ENCODE assay signal across 20 cellular contexts in genomic region chr18:50111398-50111797, GRCh38.
DNase-seq lines count a peak whose midpoint lies in the region; ATAC-seq and TF ChIP-seq lines count a peak whose summit lies in the region.
"Had no signal": no experiment of that assay in that cellular context is flagged by ENCODE, and none has a peak within 500 bp of the region (broad histone marks: within the 10 kb centered on the region; RNA-seq: fewer than 3 reads in every experiment).

No MANE protein-coding gene starts in this region.

- peak; percentile 6 for TF ChIP-seq CTCF in GM13977 (IDR thresholded peaks at IDR 0.05; ENCODE audit: extremely low read depth, insufficient read depth, missing control alignments)
- peak; percentile 32 for TF ChIP-seq CTCF in hepatocyte (IDR thresholded peaks at IDR 0.05; ENCODE audit: poor library complexity)

- no peaks in the 10 kb centered on the region for H3K9me3 ChIP-seq in hepatocyte (ENCODE audit: low read depth)
- H3K9me3 ChIP-seq: suprapubic skin had no signal

- no peak overlapping the region for H3K27ac ChIP-seq in hepatocyte
- H3K27ac ChIP-seq: epithelial cell of prostate, suprapubic skin had no signal

- H3K4me3 Mint-ChIP-seq in activated CD4-positive, alpha-beta memory T cell treated with anti-CD3 and anti-CD28 coated beads for 36 hours: no peak overlapping the region
- H3K4me3 Mint-ChIP-seq: activated CD8-positive, alpha-beta T cell treated with anti-CD3 and anti-CD28 coated beads for 36 hours; activated T-cell treated with anti-CD3 and anti-CD28 coated beads, Interleukin-2, amount 50 U/mL, for 4 hours; brain; dendritic cell treated with granulocyte-macrophage colony-stimulating factor and Interleukin-4, amounts not matched to agents 40 ng/mL and 50 ng/mL, for 4 days; natural killer cell had no signal

- peaks cover 14% of the 10 kb centered on the region for H3K27me3 Mint-ChIP-seq in activated CD4-positive, alpha-beta memory T cell treated with anti-CD3 and anti-CD28 coated beads for 36 hours

- H3K9me2 ChIP-seq in hepatocyte (replicated peaks; ENCODE audit: insufficient read depth): no peaks in the 10 kb centered on the region

- CTCF ChIA-PET in activated CD4-positive, alpha-beta memory T cell treated with anti-CD3 and anti-CD28 coated beads for 36 hours (lab: Charles Lee): no interaction called here

- no peaks in the 10 kb centered on the region for H3K9me3 Mint-ChIP-seq in activated CD4-positive, alpha-beta memory T cell treated with anti-CD3 and anti-CD28 coated beads for 36 hours
- H3K9me3 Mint-ChIP-seq: activated CD8-positive, alpha-beta T cell treated with anti-CD3 and anti-CD28 coated beads for 36 hours; activated naive CD4-positive, alpha-beta T cell treated with anti-CD3 and anti-CD28 coated beads, Interleukin-2, amount 50 U/mL, for 72 hours; activated T-cell treated with anti-CD3 and anti-CD28 coated beads, Interleukin-2, amount 50 U/mL, for 4 hours; brain; dendritic cell treated with granulocyte-macrophage colony-stimulating factor and Interleukin-4, amounts not matched to agents 40 ng/mL and 50 ng/mL, for 4 days; natural killer cell had no signal

- H3K36me3 Mint-ChIP-seq in activated CD4-positive, alpha-beta memory T cell treated with anti-CD3 and anti-CD28 coated beads for 36 hours: no peaks in the 10 kb centered on the region
- H3K36me3 Mint-ChIP-seq: activated naive CD4-positive, alpha-beta T cell treated with anti-CD3 and anti-CD28 coated beads, Interleukin-2, amount 50 U/mL, for 72 hours; brain; natural killer cell had no signal

- H3K36me3 ChIP-seq in hepatocyte (replicated peaks; ENCODE audit: insufficient read depth, low read depth): no peaks in the 10 kb centered on the region
- H3K36me3 ChIP-seq: suprapubic skin had no signal

- no peak overlapping the region for H3K27ac Mint-ChIP-seq in activated CD4-positive, alpha-beta memory T cell treated with anti-CD3 and anti-CD28 coated beads for 36 hours
- H3K27ac Mint-ChIP-seq: activated CD8-positive, alpha-beta T cell treated with anti-CD3 and anti-CD28 coated beads for 36 hours; activated naive CD4-positive, alpha-beta T cell treated with anti-CD3 and anti-CD28 coated beads, Interleukin-2, amount 50 U/mL, for 72 hours; brain; dendritic cell treated with granulocyte-macrophage colony-stimulating factor and Interleukin-4, amounts not matched to agents 40 ng/mL and 50 ng/mL, for 4 days; natural killer cell had no signal

- POLR2A ChIA-PET in activated CD4-positive, alpha-beta memory T cell treated with anti-CD3 and anti-CD28 coated beads for 36 hours (lab: Charles Lee): no interaction called here

- peak; percentile 31 for DNase-seq in COR-L47 (lab: John Stamatoyannopoulos, UW)
- peak; percentile 21 for DNase-seq in GM13977 (ENCODE audit: low spot score)
- DNase-seq in OCI-M1 (lab: John Stamatoyannopoulos, UW): peak; percentile 8
- DNase-seq in hepatocyte (ENCODE audit: low spot score): no peak
- DNase-seq in amniotic stem cell (lab: John Stamatoyannopoulos, UW): no peak
- DNase-seq in T-helper 2 cell: no peak
- DNase-seq in activated CD4-positive, alpha-beta memory T cell treated with anti-CD3 and anti-CD28 coated beads for 36 hours: no peak
- DNase-seq in left cardiac atrium: no peak
- DNase-seq: activated CD8-positive, alpha-beta T cell treated with anti-CD3 and anti-CD28 coated beads for 36 hours; activated T-cell treated with anti-CD3 and anti-CD28 coated beads, Interleukin-2, amount 50 U/mL, for 4 hours; natural killer cell; NCI-H1930; NCI-H526; SW 1271 had no signal

- no peak for ATAC-seq in left cardiac atrium
- ATAC-seq: activated CD8-positive, alpha-beta T cell treated with anti-CD3 and anti-CD28 coated beads for 36 hours; activated naive CD4-positive, alpha-beta T cell treated with anti-CD3 and anti-CD28 coated beads, Interleukin-2, amount 50 U/mL, for 72 hours; activated T-cell treated with anti-CD3 and anti-CD28 coated beads, Interleukin-2, amount 50 U/mL, for 4 hours; natural killer cell had no signal

- H3K4me3 ChIP-seq in hepatocyte: no peak overlapping the region
- H3K4me3 ChIP-seq: smooth muscle cell, suprapubic skin had no signal

- in situ Hi-C loops in GM13977 (cut with MboI; ENCODE audit: low pct_unique_long_range_greater_than_20kb, low sequenced_read_pairs, unreplicated experiment): no loop called here

- H3K4me1 ChIP-seq in hepatocyte (ENCODE audit: insufficient read depth): peaks cover 4% of the 10 kb centered on the region
- H3K4me1 ChIP-seq: suprapubic skin had no signal

- no peak overlapping the region for H2AFZ ChIP-seq in hepatocyte

- intact Hi-C loops in activated CD4-positive, alpha-beta memory T cell treated with anti-CD3 and anti-CD28 coated beads for 36 hours (cut with micrococcal nuclease): no loop called here
- intact Hi-C loops in left cardiac atrium (cut with DNase I): no loop called here

- H4K20me1 ChIP-seq in hepatocyte (ENCODE audit: insufficient read depth, poor library complexity, severe bottlenecking): no peaks in the 10 kb centered on the region

- H3K27me3 ChIP-seq in hepatocyte: no peaks in the 10 kb centered on the region
- H3K27me3 ChIP-seq: suprapubic skin had no signal

- H3K4me1 Mint-ChIP-seq in activated CD4-positive, alpha-beta memory T cell treated with anti-CD3 and anti-CD28 coated beads for 36 hours (ENCODE audit: low read depth): no peaks in the 10 kb centered on the region
- H3K4me1 Mint-ChIP-seq: brain, natural killer cell had no signal

- H3K4me2 ChIP-seq in hepatocyte: no peak overlapping the region
- H3K4me2 ChIP-seq: smooth muscle cell had no signal

- 40% methylated on average over 1 of the region's 1 CpG for WGBS in hepatocyte (ENCODE audit: low lambda C conversion rate, missing lambda C conversion rate)

- peaks cover 44% of the 10 kb centered on the region for H3K79me2 ChIP-seq in hepatocyte

Comparison
In these comparisons a context has a peak if more than half of its experiments do, and no peak if none do; other contexts are left out.
1. DNase-seq: peak in COR-L47 (single experiment), GM13977 (single experiment) and OCI-M1 (single experiment); none in hepatocyte (single experiment), amniotic stem cell (single experiment), T-helper 2 cell (0 of 5), activated CD4-positive, alpha-beta memory T cell treated with anti-CD3 and anti-CD28 coated beads for 36 hours (single experiment) and left cardiac atrium (single experiment).